In genomic region chr15:31268108-31268501, GRCh38 we compare ENCODE assay signal across 9 cellular contexts. TPM values are rescaled to one million over a fixed set of nuclear protein-coding genes. Genes with fewer than 3 reads are reported as not detected.
A peak's percentile ranks its signal among the peaks of the same experiment; 100 is the strongest.
DNase-seq lines count a peak whose midpoint lies in the region; ATAC-seq and TF ChIP-seq lines count a peak whose summit lies in the region.
"Had no signal": no experiment of that assay in that cellular context is flagged by ENCODE, and none has a peak within 500 bp of the region (broad histone marks: within the 10 kb centered on the region; RNA-seq: fewer than 3 reads in every experiment).

No MANE protein-coding gene starts in this region.

- WGBS in lung, 2 donors = 50 to 52% methylated on average over 2 of the region's 2 CpGs
- 92 to 95% methylated on average over 2 of the region's 2 CpGs for WGBS in testis, 2 donors

- no peak for ATAC-seq in activated T-cell treated with anti-CD3 and anti-CD28 coated beads, Interleukin-2, amount 50 U/mL, for 4 hours
- ATAC-seq in T-cell (replicated peaks in 1 of 4) (no peak), lung (ENCODE audit: insufficient read depth, low FRiP score) (no peak), GM21529 (IDR thresholded peaks at IDR 0.05; ENCODE audit: unreplicated experiment) (no peak)

- H3K27ac Mint-ChIP-seq in T-cell = peak overlapping the region; percentile 96 to 97

- H3K36me3 ChIP-seq in lung (ENCODE audit: control insufficient read depth in 2 of 2, insufficient read depth in 2 of 2, low read length in 2 of 2) = no peaks in the 10 kb centered on the region
- no peaks in the 10 kb centered on the region for H3K36me3 ChIP-seq in testis (ENCODE audit: low read depth, missing control alignments)
- H3K36me3 ChIP-seq in uterus = no peaks in the 10 kb centered on the region
- H3K36me3 ChIP-seq: thoracic aorta had no signal

- H3K4me1 ChIP-seq in lung (ENCODE audit: control insufficient read depth in 2 of 2, insufficient read depth in 2 of 2, low read length in 2 of 2) (peaks cover 0 to 22% of the 10 kb centered on the region in 2 donors), testis (peaks cover 5% of the 10 kb centered on the region), uterus (no peaks in the 10 kb centered on the region)

- no peaks in the 10 kb centered on the region for H3K27me3 Mint-ChIP-seq in activated T-cell treated with anti-CD3 and anti-CD28 coated beads, Interleukin-2, amount 50 U/mL, for 4 hours (ENCODE audit: low read depth)
- no peaks in the 10 kb centered on the region for H3K27me3 Mint-ChIP-seq in T-cell

- TF ChIP-seq CTCF in lung (IDR thresholded peaks at IDR 0.05; ENCODE audit: control extremely low read depth, extremely low read depth) = no peak
- TF ChIP-seq CTCF in testis (IDR thresholded peaks at IDR 0.05) = no peak
- no peak for TF ChIP-seq CTCF in uterus (IDR thresholded peaks at IDR 0.05)

- H3K9me3 ChIP-seq in lung (ENCODE audit: control insufficient read depth in 2 of 2, insufficient read depth in 1 of 2, low read length in 1 of 2) (no peaks in the 10 kb centered on the region), testis (no peaks in the 10 kb centered on the region), uterus (no peaks in the 10 kb centered on the region)
- H3K9me3 ChIP-seq: thoracic aorta had no signal

- CTCF ChIA-PET in T-cell (lab: Charles Lee) = no interaction called here

- H3K4me3 ChIP-seq in lung = no peak overlapping the region
- H3K4me3 ChIP-seq in testis = no peak overlapping the region
- H3K4me3 ChIP-seq in uterus = no peak overlapping the region
- H3K4me3 ChIP-seq: thoracic aorta had no signal

- H3K27ac ChIP-seq in lung (ENCODE audit: low read depth in 1 of 2, low read length in 1 of 2) (peak overlapping the region in 1 of 2 donors; percentile 5), testis (no peak overlapping the region), uterus (no peak overlapping the region)
- H3K27ac ChIP-seq: thoracic aorta had no signal

- H3K27me3 ChIP-seq in lung (ENCODE audit: control insufficient read depth, insufficient read depth) (no peaks in the 10 kb centered on the region), testis (no peaks in the 10 kb centered on the region), uterus (no peaks in the 10 kb centered on the region)

- intact Hi-C loops in testis (cut with DNase I; ENCODE audit: low total_unique reads) = no loop called here
- intact Hi-C loops in uterus (cut with DNase I; ENCODE audit: low total_unique reads) = no loop called here

- DNase-seq in activated T-cell treated with anti-CD3 and anti-CD28 coated beads, Interleukin-2, amount 50 U/mL, for 48 hours = peak; percentile 14 to 17
- no peak for DNase-seq in activated T-cell treated with anti-CD3 and anti-CD28 coated beads, Interleukin-2, amount 50 U/mL, for 4 hours
- DNase-seq in T-cell = peak in 1 of 34 experiments; percentile 4
- peak; percentile 41 for DNase-seq in lung (ENCODE audit: low spot score)
- DNase-seq in testis = peak; percentile 0
- DNase-seq in NCI-H2081 treated with DMSO at 0.1 percent for 48 hours (lab: John Stamatoyannopoulos, UW) = no peak
- no peak for DNase-seq in uterus

- H3K4me3 Mint-ChIP-seq in activated T-cell treated with anti-CD3 and anti-CD28 coated beads, Interleukin-2, amount 50 U/mL, for 4 hours = no peak overlapping the region
- peak overlapping the region in 1 of 3 donors; percentile 75 for H3K4me3 Mint-ChIP-seq in T-cell

- no peaks in the 10 kb centered on the region for H3K9me3 Mint-ChIP-seq in activated T-cell treated with anti-CD3 and anti-CD28 coated beads, Interleukin-2, amount 50 U/mL, for 4 hours
- no peaks in the 10 kb centered on the region for H3K9me3 Mint-ChIP-seq in T-cell

- TF ChIP-seq POLR2A in testis (IDR thresholded peaks at IDR 0.05) = no peak
- TF ChIP-seq POLR2A in uterus (IDR thresholded peaks at IDR 0.05) = no peak

- H3K4me1 Mint-ChIP-seq in activated T-cell treated with anti-CD3 and anti-CD28 coated beads, Interleukin-2, amount 50 U/mL, for 4 hours (ENCODE audit: low read depth) = peaks cover 62% of the 10 kb centered on the region
- H3K4me1 Mint-ChIP-seq in T-cell = peaks cover 76 to 86% (median 84%) of the 10 kb centered on the region in 3 donors

- POLR2A ChIA-PET in T-cell (lab: Charles Lee) = no interaction called here

- H3K36me3 Mint-ChIP-seq in activated T-cell treated with anti-CD3 and anti-CD28 coated beads, Interleukin-2, amount 50 U/mL, for 4 hours (ENCODE audit: insufficient read depth) = no peaks in the 10 kb centered on the region
- no peaks in the 10 kb centered on the region for H3K36me3 Mint-ChIP-seq in T-cell

RNA-seq across cellular contexts. Expression of gene KLF13, which starts 58.5 kb away (rescaled TPM):
- total RNA-seq in activated T-cell treated with anti-CD3 and anti-CD28 coated beads, Interleukin-2, amount 50 U/mL, for 4 hours = 10 to 100 TPM; 75.0 to 82.8 (median 81.8) TPM
- total RNA-seq in T-cell (100 to 1,000 TPM; 218 to 327 (median 288) TPM), lung (100 to 1,000 TPM in 1 of 2 donors, 10 to 100 TPM in 1; 38.3 to 157 TPM), testis (10 to 100 TPM; 41.9 to 61.7 TPM), uterus (10 to 100 TPM; 20.2 to 58.8 (median 25.7) TPM)
- polyA plus RNA-seq in lung (10 to 100 TPM; 47.1 to 63.2 TPM), testis (ENCODE audit: insufficient read depth, low read depth, low replicate concordance) (45.7 TPM)

Comparison
In these comparisons a context has a peak if more than half of its experiments do, and no peak if none do; other contexts are left out.
1. DNase-seq: peak in activated T-cell treated with anti-CD3 and anti-CD28 coated beads, Interleukin-2, amount 50 U/mL, for 48 hours (2 of 2), lung (single experiment) and testis (single experiment); none in activated T-cell treated with anti-CD3 and anti-CD28 coated beads, Interleukin-2, amount 50 U/mL, for 4 hours (single experiment), NCI-H2081 treated with DMSO at 0.1 percent for 48 hours (single experiment) and uterus (0 of 2).